Comparison of ENCODE assay signal across 1 cellular context in the genomic region with DNA sequence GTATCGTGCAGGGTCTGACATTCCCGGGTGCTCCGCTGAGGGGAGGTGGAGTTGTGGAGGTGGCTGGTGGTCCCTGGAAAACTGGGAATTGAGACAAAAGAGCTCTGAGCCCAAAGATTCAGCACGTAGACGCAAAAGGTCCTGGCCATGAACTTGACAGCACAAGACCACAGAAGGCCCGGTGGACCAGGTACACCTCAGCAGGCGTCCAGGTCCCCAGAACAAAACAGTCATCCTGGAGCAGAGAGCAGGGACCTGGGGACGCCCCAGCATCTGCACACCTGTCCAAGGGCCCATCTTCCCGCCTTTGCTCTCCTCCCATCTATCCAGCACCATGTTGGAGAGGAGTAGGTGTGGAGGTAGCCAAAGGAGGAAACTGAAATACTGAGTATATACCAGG.
TF ChIP-seq lines count a peak whose summit lies in the region.

No MANE protein-coding gene starts in this region.

TF ChIP-seq in A549, 52 proteins besides CTCF, POLR2A, EP300 and RAD21:
- TF ChIP-seq GATA3 (IDR thresholded peaks at IDR 0.05; ENCODE audit: borderline replicate concordance) (no peak), SREBF2 (IDR thresholded peaks at IDR 0.05) (no peak), HMGXB4 (CRISPR knock-in tag; IDR thresholded peaks at IDR 0.05; ENCODE audit: borderline replicate concordance) (no peak), SMC3 (IDR thresholded peaks at IDR 0.05) (no peak), HOXB5 (CRISPR knock-in tag; IDR thresholded peaks at IDR 0.05) (no peak), KDM1A (IDR thresholded peaks at IDR 0.05; ENCODE audit: low read depth) (no peak), ELK1 (IDR thresholded peaks at IDR 0.05; ENCODE audit: low read depth, low read length) (no peak), MAZ (IDR thresholded peaks at IDR 0.05; ENCODE audit: borderline replicate concordance, low read depth, low read length) (no peak), ZC3H11A (IDR thresholded peaks at IDR 0.05) (no peak), EHMT2 (IDR thresholded peaks at IDR 0.05; ENCODE audit: low read depth) (no peak), RFX5 (IDR thresholded peaks at IDR 0.05) (no peak), HDAC2 (IDR thresholded peaks at IDR 0.05) (no peak), ZSCAN20 (CRISPR knock-in tag; IDR thresholded peaks at IDR 0.05) (no peak), REST (IDR thresholded peaks at IDR 0.05) (no peak), TFCP2L1 (CRISPR knock-in tag; IDR thresholded peaks at IDR 0.05) (no peak)
- TF ChIP-seq, protein P1, sequence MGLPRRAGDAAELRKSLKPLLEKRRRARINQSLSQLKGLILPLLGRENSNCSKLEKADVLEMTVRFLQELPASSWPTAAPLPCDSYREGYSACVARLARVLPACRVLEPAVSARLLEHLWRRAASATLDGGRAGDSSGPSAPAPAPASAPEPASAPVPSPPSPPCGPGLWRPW (IDR thresholded peaks at IDR 0.05) = no peak
- TF ChIP-seq, protein P2, sequence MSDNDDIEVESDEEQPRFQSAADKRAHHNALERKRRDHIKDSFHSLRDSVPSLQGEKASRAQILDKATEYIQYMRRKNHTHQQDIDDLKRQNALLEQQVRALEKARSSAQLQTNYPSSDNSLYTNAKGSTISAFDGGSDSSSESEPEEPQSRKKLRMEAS (IDR thresholded peaks at IDR 0.05) = no peak
